9 cellular contexts compared by ENCODE assay signal in genomic region chr10:17655567-17656146, GRCh38. TPM values are rescaled to one million over a fixed set of nuclear protein-coding genes. Genes with fewer than 3 reads are reported as not detected.
DNase-seq lines count a peak whose midpoint lies in the region; ATAC-seq, FAIRE-seq and TF ChIP-seq lines count a peak whose summit lies in the region.
"Had no signal": no experiment of that assay in that cellular context is flagged by ENCODE, and none has a peak within 500 bp of the region (broad histone marks: within the 10 kb centered on the region; RNA-seq: fewer than 3 reads in every experiment).

No MANE protein-coding gene starts in this region.

- peak; percentile 48 for FAIRE-seq in K562 (lab: Jason Lieb, UNC)

- H2AFZ ChIP-seq in DND-41 (ENCODE audit: low read depth, low read length) (no peak overlapping the region), K562 (ENCODE audit: low read depth, low read length) (no peak overlapping the region), neuronal stem cell (ENCODE audit: low read length) (no peak overlapping the region)

- no peak for DNase-seq in DND-41
- DNase-seq in K562 (ENCODE audit: extremely low read depth in 1 of 4, low spot score in 3 of 4): peak; percentile 24 to 48 (median 33)
- DNase-seq in AG08395 (ENCODE audit: low spot score): no peak
- no peak for DNase-seq in cerebellar nuclear complex (lab: John Stamatoyannopoulos, UW)
- no peak for DNase-seq in NCI-H1436 treated with DMSO at 0.1 percent for 48 hours (lab: John Stamatoyannopoulos, UW)
- no peak for DNase-seq in neuronal stem cell (ENCODE audit: low spot score)
- DNase-seq: activated naive CD8-positive, alpha-beta T cell treated with anti-CD3 and anti-CD28 coated beads, Interleukin-2, amount 10 ng/mL, durations not matched to agents 7 days and 5 days had no signal

- H3K4me3 ChIP-seq in DND-41 (ENCODE audit: low read depth in 1 of 2, low read length in 2 of 2) (no peak overlapping the region), K562 (no peak overlapping the region), neuronal stem cell (ENCODE audit: low read length in 2 of 2) (no peak overlapping the region)

- TF ChIP-seq POLR2A in K562 (conservative IDR thresholded peaks at IDR 0.05): no peak

- no peak overlapping the region for H3K18ac ChIP-seq in neuronal stem cell (ENCODE audit: low read length)

- peaks cover 3% of the 10 kb centered on the region for H3K79me1 ChIP-seq in neuronal stem cell (ENCODE audit: low read depth, low read length)

- H3K4me2 ChIP-seq in DND-41 (ENCODE audit: insufficient read depth, low read length) (0 out of 2 replicates have a peak overlapping the region, but pooled peaks have one; percentile 0), K562 (ENCODE audit: insufficient read depth, low read length) (peak overlapping the region; percentile 22; the same call in 1 of the 2 replicates), neuronal stem cell (ENCODE audit: insufficient read depth, low read length, poor library complexity, severe bottlenecking) (no peak overlapping the region)

- no peak overlapping the region for H2BK15ac ChIP-seq in neuronal stem cell (ENCODE audit: low read length)

- H4K8ac ChIP-seq in neuronal stem cell (ENCODE audit: low read depth, low read length): no peak overlapping the region

- POLR2A ChIA-PET in K562 (lab: Yijun Ruan, JAX): interaction anchor here (1.9 kb wide), 1 partner anchor 12 kb away, joined by 12 read pairs; the partner anchor contains the start of gene STAM

- H4K91ac ChIP-seq in neuronal stem cell (ENCODE audit: low read depth, low read length, poor library complexity): no peak overlapping the region

- peaks cover 6% of the 10 kb centered on the region for H3K9me3 ChIP-seq in DND-41 (ENCODE audit: insufficient read depth, low read length, severe bottlenecking)
- 0 out of 2 replicates have a peak, but pooled peaks cover 2% of the 10 kb centered on the region for H3K9me3 ChIP-seq in K562 (replicated peaks; ENCODE audit: control insufficient read depth, insufficient read depth, low read depth, low read length)
- H3K9me3 ChIP-seq in neuronal stem cell (replicated peaks in 1 of 2; ENCODE audit: control insufficient read depth in 2 of 2, insufficient read depth in 1 of 2, low read depth in 1 of 2, low read length in 2 of 2): peaks cover 2 to 30% of the 10 kb centered on the region in 2 donors

- H4K20me1 ChIP-seq in DND-41 (ENCODE audit: insufficient read depth, low read length) (peaks cover 7% of the 10 kb centered on the region), K562 (replicated peaks; ENCODE audit: control insufficient read depth, insufficient read depth, low read length) (peaks cover 13% of the 10 kb centered on the region; the same call in 1 of the 2 replicates)

- in situ Hi-C loops in K562 (cut with MboI): no loop called here

- H3K9me1 ChIP-seq in K562 (ENCODE audit: control insufficient read depth, insufficient read depth, low read length): no peaks in the 10 kb centered on the region

- no peak overlapping the region for H2BK120ac ChIP-seq in neuronal stem cell (ENCODE audit: low read depth, low read length)

- no peak overlapping the region for H3K14ac ChIP-seq in neuronal stem cell (ENCODE audit: low read length)

- TF ChIP-seq EP300 in K562 (IDR thresholded peaks at IDR 0.05; ENCODE audit: low read length): peak; percentile 65

- TF ChIP-seq CTCF in DND-41 (IDR thresholded peaks at IDR 0.05; ENCODE audit: borderline replicate concordance, extremely low read depth, low read length, poor library complexity, severe bottlenecking) (no peak), K562 (IDR thresholded peaks at IDR 0.05 in 2 of 3, conservative IDR thresholded peaks at IDR 0.05 in 1 of 3; ENCODE audit: insufficient read depth in 2 of 3, low read depth in 1 of 3, low read length in 3 of 3) (no peak)

- peaks cover 16% of the 10 kb centered on the region for H3K4me1 ChIP-seq in DND-41 (ENCODE audit: insufficient read depth, low read length)
- peaks cover 20 to 52% of the 10 kb centered on the region in 2 experiments for H3K4me1 ChIP-seq in K562 (replicated peaks in 1 of 2; ENCODE audit: control insufficient read depth in 2 of 2, insufficient read depth in 2 of 2, low read length in 2 of 2)
- peaks cover 0 to 2% of the 10 kb centered on the region in 2 donors for H3K4me1 ChIP-seq in neuronal stem cell (ENCODE audit: control insufficient read depth in 2 of 2, insufficient read depth in 1 of 2, low read depth in 1 of 2, low read length in 2 of 2)

- H3K36me3 ChIP-seq in DND-41 (ENCODE audit: insufficient read depth, low read length) (peaks cover 15% of the 10 kb centered on the region; the same call in 1 of the 2 replicates), K562 (ENCODE audit: control insufficient read depth, insufficient read depth, low read length) (peaks cover 21% of the 10 kb centered on the region), neuronal stem cell (replicated peaks in 1 of 2; ENCODE audit: control insufficient read depth in 2 of 2, insufficient read depth in 2 of 2, low read length in 2 of 2) (peaks cover 2 to 13% of the 10 kb centered on the region in 2 donors)

- H3K9ac ChIP-seq in DND-41 (ENCODE audit: low read depth, low read length): no peak overlapping the region
- H3K9ac ChIP-seq in K562 (ENCODE audit: insufficient read depth in 1 of 2, low read depth in 2 of 2, low read length in 2 of 2): 0 out of 4 replicates have a peak overlapping the region, but pooled peaks of 1 of the 2 experiments have one; percentile 8
- H3K9ac ChIP-seq in neuronal stem cell (ENCODE audit: low read depth, low read length, poor library complexity): no peak overlapping the region

- H3K4ac ChIP-seq in neuronal stem cell (ENCODE audit: low read length): no peak overlapping the region

- no peak overlapping the region for H2BK5ac ChIP-seq in neuronal stem cell (ENCODE audit: low read length)

- CTCF ChIA-PET in K562 (lab: Yijun Ruan, JAX; ENCODE audit: low intra/inter-chr PET ratio): no interaction called here

- ATAC-seq in DND-41 (ENCODE audit: insufficient read depth, low read depth) (peak; percentile 72), GM19467 (IDR thresholded peaks at IDR 0.05; ENCODE audit: unreplicated experiment) (peak; percentile 90), HG03442 (IDR thresholded peaks at IDR 0.05; ENCODE audit: unreplicated experiment) (peak; percentile 96), K562 (peak; percentile 43)

- no peak overlapping the region for H2BK12ac ChIP-seq in neuronal stem cell (ENCODE audit: low read length)

- no TSS peak for BruUV-seq in K562 (replicated peaks; lab: Mats Ljungman, UMichigan)

- H3K27me3 ChIP-seq in DND-41 (ENCODE audit: insufficient read depth, low read length, poor library complexity): no peaks in the 10 kb centered on the region
- H3K27me3 ChIP-seq in K562 (ENCODE audit: control insufficient read depth in 2 of 2, insufficient read depth in 2 of 2, low read length in 2 of 2): no peaks in the 10 kb centered on the region
- H3K27me3 ChIP-seq in neuronal stem cell (ENCODE audit: control insufficient read depth in 3 of 3, insufficient read depth in 3 of 3, low read depth in 1 of 3, low read length in 3 of 3): no peaks in the 10 kb centered on the region

- TF ChIP-seq RAD21 in K562 (CRISPR knock-in tag; conservative IDR thresholded peaks at IDR 0.05 in 1 of 2, IDR thresholded peaks at IDR 0.05 in 1 of 2): no peak

- H2AK5ac ChIP-seq in neuronal stem cell (ENCODE audit: low read depth, low read length): no peak overlapping the region

- H3K27ac ChIP-seq in DND-41 (ENCODE audit: low read length): no peak overlapping the region; the same call in 1 of the 2 replicates
- peak overlapping the region; percentile 34; the same call in 1 of the 3 replicates for H3K27ac ChIP-seq in K562 (ENCODE audit: extremely low read depth, low read depth, low read length)
- H3K27ac ChIP-seq in neuronal stem cell (replicated peaks; ENCODE audit: low read length): no peak overlapping the region

- H3K23ac ChIP-seq in neuronal stem cell (ENCODE audit: low read depth, low read length, poor library complexity): no peak overlapping the region

- intact Hi-C loops in K562 (cut with micrococcal nuclease): no loop called here

- H3K79me2 ChIP-seq in DND-41 (ENCODE audit: insufficient read depth, low read length) (peaks cover 92% of the 10 kb centered on the region), K562 (ENCODE audit: control insufficient read depth, insufficient read depth, low read length) (peaks cover 95% of the 10 kb centered on the region)

- WGBS in K562 (ENCODE audit: insufficient coverage, low coverage, missing lambda C conversion rate): 12% methylated on average over 5 of the region's 5 CpGs
- WGBS in neuronal stem cell (ENCODE audit: extremely low coverage in 2 of 2, insufficient read length in 2 of 2, insufficient replicate concordance in 1 of 2), 2 donors: no CpG with 5 or more reads among the region's 5 CpGs

RNA-seq across cellular contexts. Expression of gene STAM, which starts 11.7 kb away (rescaled TPM):
- total RNA-seq in K562 (2011; cell fraction: chromatin; rRNA removed; ENCODE audit: low replicate concordance): 43.5 and 111 TPM in 2 replicates
- total RNA-seq in K562 (2011; cell fraction: nucleolus; rRNA removed): 26.8 and 30.9 TPM in 2 replicates
- 39.2 and 43.8 TPM in 2 replicates for total RNA-seq in K562 (2011; cell fraction: nucleoplasm; rRNA removed)
- total RNA-seq in K562 (2014; rRNA removed): 13.8 and 19.7 TPM in 2 replicates
- total RNA-seq in K562 (2014; rRNA removed; fragmentation: Illumina TruSeq; extraction: Trizol): 30.9 and 32.5 TPM in 2 replicates
- 27.2 and 28.9 TPM in 2 replicates for total RNA-seq in K562 (2015; rRNA removed; fragmentation: Illumina TruSeq; extraction: Trizol)
- total RNA-seq in K562 (2021): 25.1 and 26.7 TPM in 2 replicates
- polyA plus RNA-seq in K562 (2011; rRNA removed): 26.4 and 30.5 TPM in 2 replicates
- 20.9 and 24.4 TPM in 2 replicates for polyA plus RNA-seq in K562 (2011; cell fraction: cytosol; rRNA removed)
- 26.2 and 37.4 TPM in 2 replicates for polyA plus RNA-seq in K562 (2011; cell fraction: nucleus; rRNA removed)
- polyA plus RNA-seq in K562 (2012): 14.6 and 16.2 TPM in 2 replicates
- 28.7 and 33.5 TPM in 2 replicates for polyA plus RNA-seq in K562 (2014; fragmentation: Illumina TruSeq; extraction: Trizol)
- polyA plus RNA-seq in K562 (2014; fragmentation: Nextera tagmentation; extraction: Ambion mirVana): 10 to 100 TPM; 21.3 to 25.9 TPM
- 17.8 and 20.1 TPM in 2 replicates for polyA plus RNA-seq in K562 (2014; rRNA removed)
- 53.1 and 55.6 TPM in 2 replicates for polyA minus RNA-seq in K562 (2011; rRNA and poly(A)+ RNA removed)
- 14.7 and 16.5 TPM in 2 replicates for polyA minus RNA-seq in K562 (2011; cell fraction: cytosol; rRNA and poly(A)+ RNA removed)
- polyA minus RNA-seq in K562 (2011; cell fraction: nucleus; rRNA and poly(A)+ RNA removed): 43.2 and 79.5 TPM in 2 replicates
- polyA plus RNA-seq in neuronal stem cell (2013, experiment 1 of 2): 27.5 TPM
- polyA plus RNA-seq in neuronal stem cell (2013, experiment 2 of 2): 27.7 TPM

RNA-seq across cellular contexts. Expression of gene HACD1, which starts 38.5 kb away (rescaled TPM):
- total RNA-seq in K562 (2011; cell fraction: chromatin; rRNA removed; ENCODE audit: low replicate concordance): 2.8 and 4.8 TPM in 2 replicates
- 1.3 and 2.0 TPM in 2 replicates for total RNA-seq in K562 (2011; cell fraction: nucleolus; rRNA removed)
- total RNA-seq in K562 (2011; cell fraction: nucleoplasm; rRNA removed): 3.2 and 4.5 TPM in 2 replicates
- total RNA-seq in K562 (2014; rRNA removed): 2.2 and 2.5 TPM in 2 replicates
- total RNA-seq in K562 (2014; rRNA removed; fragmentation: Illumina TruSeq; extraction: Trizol): 2.0 and 2.4 TPM in 2 replicates
- total RNA-seq in K562 (2015; rRNA removed; fragmentation: Illumina TruSeq; extraction: Trizol): 2.0 and 2.5 TPM in 2 replicates
- 1.1 and 2.4 TPM in 2 replicates for total RNA-seq in K562 (2021)
- polyA plus RNA-seq in K562 (2011; rRNA removed): 2.4 and 4.5 TPM in 2 replicates
- polyA plus RNA-seq in K562 (2011; cell fraction: cytosol; rRNA removed): 1.5 and 1.7 TPM in 2 replicates
- 2.4 TPM in 2 replicates for polyA plus RNA-seq in K562 (2011; cell fraction: nucleus; rRNA removed)
- polyA plus RNA-seq in K562 (2012): 2.3 and 2.6 TPM in 2 replicates
- 1.8 and 1.9 TPM in 2 replicates for polyA plus RNA-seq in K562 (2014; fragmentation: Illumina TruSeq; extraction: Trizol)
- polyA plus RNA-seq in K562 (2014; fragmentation: Nextera tagmentation; extraction: Ambion mirVana): 1 to 10 TPM in 1 of 2 experiments, under 1 TPM in 1; 0.99 to 1.0 TPM
- polyA plus RNA-seq in K562 (2014; rRNA removed): 4.2 and 4.3 TPM in 2 replicates
- polyA minus RNA-seq in K562 (2011; rRNA and poly(A)+ RNA removed): 1.2 and 2.1 TPM in 2 replicates
- polyA minus RNA-seq in K562 (2011; cell fraction: cytosol; rRNA and poly(A)+ RNA removed): not detected in 2 replicates
- 0.54 and 1.2 TPM in 2 replicates for polyA minus RNA-seq in K562 (2011; cell fraction: nucleus; rRNA and poly(A)+ RNA removed)
- polyA plus RNA-seq in neuronal stem cell (2013, experiment 1 of 2): 10.5 TPM
- polyA plus RNA-seq in neuronal stem cell (2013, experiment 2 of 2): 10.8 TPM

Comparison
In these comparisons a context has a peak if more than half of its experiments do, and no peak if none do; other contexts are left out.
1. ATAC-seq: peak in every context shown above with its lines; median percentile 96 in HG03442; 90 in GM19467; 72 in DND-41; 43 in K562.
2. DNase-seq: peak in K562 (4 of 4); none in DND-41 (single experiment), AG08395 (single experiment), cerebellar nuclear complex (0 of 2), NCI-H1436 treated with DMSO at 0.1 percent for 48 hours (single experiment) and neuronal stem cell (single experiment).